In the genomic region with DNA sequence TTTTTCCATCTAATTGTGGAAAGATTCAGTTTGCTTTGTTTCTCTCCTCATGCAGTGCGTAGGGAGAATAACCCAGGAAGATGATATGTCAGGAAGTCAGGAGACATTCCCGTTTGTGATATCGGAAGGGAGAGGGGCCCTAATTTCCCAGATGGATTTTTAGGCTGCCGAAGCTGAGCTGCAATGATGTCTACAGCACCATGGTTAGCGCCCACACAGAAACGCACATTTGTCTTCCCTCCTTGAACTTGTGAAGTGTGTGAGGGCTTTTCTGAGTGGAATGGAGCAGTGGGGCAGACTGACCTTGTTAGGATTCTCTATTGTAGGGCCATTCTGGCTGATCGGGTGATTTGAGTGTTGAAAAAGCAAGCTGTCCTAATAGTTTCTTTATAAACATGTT, we compare ENCODE assay signal across 2 cellular contexts.
TF ChIP-seq lines count a peak whose summit lies in the region.

No MANE protein-coding gene starts in this region.

TF ChIP-seq in SK-N-SH, 30 proteins besides CTCF, POLR2A, EP300 and RAD21:
- TF ChIP-seq REST (IDR thresholded peaks at IDR 0.05; ENCODE audit: low read depth, low read length): peak; percentile 87
- TF ChIP-seq, protein P1, sequence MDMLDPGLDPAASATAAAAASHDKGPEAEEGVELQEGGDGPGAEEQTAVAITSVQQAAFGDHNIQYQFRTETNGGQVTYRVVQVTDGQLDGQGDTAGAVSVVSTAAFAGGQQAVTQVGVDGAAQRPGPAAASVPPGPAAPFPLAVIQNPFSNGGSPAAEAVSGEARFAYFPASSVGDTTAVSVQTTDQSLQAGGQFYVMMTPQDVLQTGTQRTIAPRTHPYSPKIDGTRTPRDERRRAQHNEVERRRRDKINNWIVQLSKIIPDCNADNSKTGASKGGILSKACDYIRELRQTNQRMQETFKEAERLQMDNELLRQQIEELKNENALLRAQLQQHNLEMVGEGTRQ (IDR thresholded peaks at IDR 0.05; ENCODE audit: borderline replicate concordance, low read depth, low read length): no peak
TF ChIP-seq in SK-N-SH: peak in this region for 1.

TF ChIP-seq in SK-N-SH treated with all-trans-retinoic acid at 6 μM for 48 hours, 23 proteins besides CTCF, POLR2A, EP300 and RAD21 (continued from another document):
- TF ChIP-seq, protein P2, sequence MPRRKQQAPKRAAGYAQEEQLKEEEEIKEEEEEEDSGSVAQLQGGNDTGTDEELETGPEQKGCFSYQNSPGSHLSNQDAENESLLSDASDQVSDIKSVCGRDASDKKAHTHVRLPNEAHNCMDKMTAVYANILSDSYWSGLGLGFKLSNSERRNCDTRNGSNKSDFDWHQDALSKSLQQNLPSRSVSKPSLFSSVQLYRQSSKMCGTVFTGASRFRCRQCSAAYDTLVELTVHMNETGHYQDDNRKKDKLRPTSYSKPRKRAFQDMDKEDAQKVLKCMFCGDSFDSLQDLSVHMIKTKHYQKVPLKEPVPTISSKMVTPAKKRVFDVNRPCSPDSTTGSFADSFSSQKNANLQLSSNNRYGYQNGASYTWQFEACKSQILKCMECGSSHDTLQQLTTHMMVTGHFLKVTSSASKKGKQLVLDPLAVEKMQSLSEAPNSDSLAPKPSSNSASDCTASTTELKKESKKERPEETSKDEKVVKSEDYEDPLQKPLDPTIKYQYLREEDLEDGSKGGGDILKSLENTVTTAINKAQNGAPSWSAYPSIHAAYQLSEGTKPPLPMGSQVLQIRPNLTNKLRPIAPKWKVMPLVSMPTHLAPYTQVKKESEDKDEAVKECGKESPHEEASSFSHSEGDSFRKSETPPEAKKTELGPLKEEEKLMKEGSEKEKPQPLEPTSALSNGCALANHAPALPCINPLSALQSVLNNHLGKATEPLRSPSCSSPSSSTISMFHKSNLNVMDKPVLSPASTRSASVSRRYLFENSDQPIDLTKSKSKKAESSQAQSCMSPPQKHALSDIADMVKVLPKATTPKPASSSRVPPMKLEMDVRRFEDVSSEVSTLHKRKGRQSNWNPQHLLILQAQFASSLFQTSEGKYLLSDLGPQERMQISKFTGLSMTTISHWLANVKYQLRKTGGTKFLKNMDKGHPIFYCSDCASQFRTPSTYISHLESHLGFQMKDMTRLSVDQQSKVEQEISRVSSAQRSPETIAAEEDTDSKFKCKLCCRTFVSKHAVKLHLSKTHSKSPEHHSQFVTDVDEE (CRISPR knock-in tag; IDR thresholded peaks at IDR 0.05): no peak
- no peak for TF ChIP-seq RARB (CRISPR knock-in tag; IDR thresholded peaks at IDR 0.05)
- TF ChIP-seq ZFP3 (CRISPR knock-in tag; IDR thresholded peaks at IDR 0.05): no peak
- no peak for TF ChIP-seq ESRRG (CRISPR knock-in tag; IDR thresholded peaks at IDR 0.05)
- TF ChIP-seq TOX (CRISPR knock-in tag; IDR thresholded peaks at IDR 0.05; ENCODE audit: borderline replicate concordance): no peak
TF ChIP-seq in SK-N-SH treated with all-trans-retinoic acid at 6 μM for 48 hours: peak in this region for 0.
